9 cellular contexts compared by ENCODE assay signal in the genomic region with DNA sequence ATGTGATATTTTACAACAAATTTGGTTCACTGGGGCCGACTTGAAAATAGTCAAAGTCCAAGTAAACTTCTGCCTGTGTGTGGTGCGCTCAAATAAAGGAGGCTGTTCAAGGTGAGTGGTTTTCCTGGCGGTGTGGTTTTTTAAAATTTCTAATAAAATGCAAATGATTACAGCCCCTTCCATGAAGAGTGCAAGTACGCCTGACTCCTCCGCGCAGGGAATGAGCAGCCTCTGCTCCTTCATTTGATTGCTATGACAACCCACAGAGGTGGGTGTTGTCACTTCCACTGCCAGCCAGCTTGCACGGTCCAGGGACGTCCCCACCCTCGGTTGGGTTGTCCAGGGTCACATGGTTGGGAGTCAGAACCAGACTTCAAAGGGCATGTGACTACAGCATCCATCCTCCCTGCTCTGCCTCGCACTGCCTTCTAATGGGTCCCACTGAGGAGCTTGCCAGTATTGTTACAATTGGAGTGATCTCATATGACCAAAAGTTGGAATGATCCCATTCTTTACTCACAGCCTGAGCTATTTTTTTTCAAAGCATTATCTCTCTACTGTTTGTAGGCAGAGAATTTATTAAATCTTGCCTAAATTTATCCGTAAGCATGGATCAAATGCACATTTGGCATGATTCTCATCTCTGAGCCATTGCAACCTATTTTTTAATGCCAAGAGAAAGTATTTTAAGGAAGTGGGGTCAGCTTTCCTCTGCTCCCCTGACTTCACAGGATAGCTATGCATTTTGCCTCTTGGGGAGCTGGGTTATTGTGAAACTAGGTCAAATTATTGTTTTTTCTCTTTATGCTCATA.
DNase-seq lines count a peak whose midpoint lies in the region; ATAC-seq and TF ChIP-seq lines count a peak whose summit lies in the region.
"Had no signal": no experiment of that assay in that cellular context is flagged by ENCODE, and none has a peak within 500 bp of the region (broad histone marks: within the 10 kb centered on the region; RNA-seq: fewer than 3 reads in every experiment).

No MANE protein-coding gene starts in this region.

- H3K4me3 Mint-ChIP-seq in chondrocyte (ENCODE audit: unreplicated experiment), result no peak overlapping the region
- H3K4me3 Mint-ChIP-seq in nephron progenitor cell, result no peak overlapping the region
- H3K4me3 Mint-ChIP-seq: activated CD8-positive, alpha-beta T cell treated with anti-CD3 and anti-CD28 coated beads, Interleukin-2, amount 10 ng/mL, durations not matched to agents 7 days and 5 days had no signal

- H3K9me3 Mint-ChIP-seq in chondrocyte (ENCODE audit: low read depth), result no peaks in the 10 kb centered on the region
- H3K9me3 Mint-ChIP-seq in nephron progenitor cell, result peaks cover 16% of the 10 kb centered on the region

- H3K27me3 Mint-ChIP-seq in chondrocyte (ENCODE audit: low read depth), result no peaks in the 10 kb centered on the region
- peaks cover 2% of the 10 kb centered on the region for H3K27me3 Mint-ChIP-seq in nephron progenitor cell (ENCODE audit: low read depth, poor library complexity)

- H3K4me1 Mint-ChIP-seq in chondrocyte (ENCODE audit: low read depth) (peaks cover 59% of the 10 kb centered on the region), nephron progenitor cell (peaks cover 47% of the 10 kb centered on the region)

- ATAC-seq in left lung, result peak; percentile 68
- ATAC-seq in thoracic aorta (ENCODE audit: insufficient number of reproducible peaks, low FRiP score, low read depth), result peak; percentile 74
- ATAC-seq: activated CD8-positive, alpha-beta T cell treated with anti-CD3 and anti-CD28 coated beads, Interleukin-2, amount 10 ng/mL, durations not matched to agents 7 days and 5 days had no signal

- H3K36me3 Mint-ChIP-seq in chondrocyte (ENCODE audit: low read depth) (no peaks in the 10 kb centered on the region), nephron progenitor cell (ENCODE audit: low read depth) (peaks cover 27% of the 10 kb centered on the region)

- TF ChIP-seq CTCF in chondrocyte (IDR thresholded peaks at IDR 0.05) (no peak), left lung (IDR thresholded peaks at IDR 0.05) (no peak), thoracic aorta (IDR thresholded peaks at IDR 0.05) (no peak), nephron progenitor cell (IDR thresholded peaks at IDR 0.05) (no peak)

- H3K27ac Mint-ChIP-seq in chondrocyte (ENCODE audit: unreplicated experiment), result peak overlapping the region; percentile 96
- H3K27ac Mint-ChIP-seq in nephron progenitor cell, result no peak overlapping the region
- H3K27ac Mint-ChIP-seq: activated CD8-positive, alpha-beta T cell treated with anti-CD3 and anti-CD28 coated beads, Interleukin-2, amount 10 ng/mL, durations not matched to agents 7 days and 5 days had no signal

- H3K36me3 ChIP-seq in left lung, result no peaks in the 10 kb centered on the region
- H3K36me3 ChIP-seq in thoracic aorta, result no peaks in the 10 kb centered on the region
- H3K36me3 ChIP-seq: spleen had no signal

- DNase-seq in LHCN-M2 (ENCODE audit: low read depth) (peak; percentile 79), chondrocyte (ENCODE audit: low spot score) (no peak), left lung (no peak), thoracic aorta (ENCODE audit: low spot score) (peak; percentile 23), nephron progenitor cell (no peak), DMS53 (lab: John Stamatoyannopoulos, UW) (no peak), GF-D8 (lab: John Stamatoyannopoulos, UW) (no peak)
- DNase-seq: activated CD8-positive, alpha-beta T cell treated with anti-CD3 and anti-CD28 coated beads, Interleukin-2, amount 10 ng/mL, durations not matched to agents 7 days and 5 days; spleen had no signal

- intact Hi-C loops in left lung (cut with DNase I), result no loop called here

- peak overlapping the region; percentile 9 to 41 for H3K27ac ChIP-seq in left lung
- no peak overlapping the region for H3K27ac ChIP-seq in thoracic aorta

- H3K4me1 ChIP-seq in left lung, result peaks cover 0 to 13% of the 10 kb centered on the region in 2 donors
- H3K4me1 ChIP-seq in thoracic aorta (ENCODE audit: control insufficient read depth in 1 of 2, low read depth in 2 of 2), result peaks cover 16 to 37% of the 10 kb centered on the region in 2 donors

- no peak overlapping the region for H3K4me3 ChIP-seq in left lung
- no peak overlapping the region for H3K4me3 ChIP-seq in thoracic aorta
- H3K4me3 ChIP-seq: spleen had no signal

- H3K9me3 ChIP-seq in left lung (no peaks in the 10 kb centered on the region), thoracic aorta (no peaks in the 10 kb centered on the region)
- H3K9me3 ChIP-seq: spleen had no signal

- no peaks in the 10 kb centered on the region for H3K27me3 ChIP-seq in left lung
- H3K27me3 ChIP-seq in thoracic aorta (replicated peaks; ENCODE audit: insufficient read depth), result no peaks in the 10 kb centered on the region
- H3K27me3 ChIP-seq: spleen had no signal

Comparison
In these comparisons a context has a peak if more than half of its experiments do, and no peak if none do; other contexts are left out.
1. DNase-seq: peak in LHCN-M2 (single experiment) and thoracic aorta (single experiment); none in chondrocyte (single experiment), left lung (0 of 2), nephron progenitor cell (single experiment), DMS53 (single experiment) and GF-D8 (single experiment).
2. H3K27ac ChIP-seq: peak in left lung (2 of 2); none in thoracic aorta (0 of 2).